In the genomic region with DNA sequence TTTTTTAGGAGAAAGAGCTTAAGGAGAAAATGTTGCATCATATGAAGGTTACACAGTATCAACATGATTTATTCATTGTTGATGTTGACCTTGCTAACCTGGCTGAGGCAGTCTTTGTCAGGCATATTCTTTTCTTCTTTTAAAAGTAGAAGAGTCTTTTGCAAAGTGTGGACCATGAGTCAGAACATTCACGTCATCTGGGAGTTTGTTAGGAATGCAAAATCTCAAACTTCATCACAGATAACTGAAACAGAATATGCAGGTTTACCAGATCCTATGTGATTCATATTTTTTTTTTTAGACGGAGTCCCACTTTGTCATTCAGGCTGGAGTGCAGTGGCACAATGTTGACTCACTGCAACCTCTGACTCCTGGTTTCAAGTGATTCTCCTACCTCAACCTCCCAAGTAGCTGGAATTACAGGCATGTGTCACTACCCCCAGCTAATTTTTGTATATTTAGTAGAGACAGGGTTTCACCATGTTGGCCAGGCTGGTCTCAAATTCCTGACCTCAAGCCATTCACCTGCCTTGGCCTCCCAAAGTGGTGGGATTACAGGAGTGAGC, we compare ENCODE assay signal across 1 cellular context.
TF ChIP-seq lines count a peak whose summit lies in the region.

No MANE protein-coding gene starts in this region.

TF ChIP-seq in HepG2, 621 proteins besides CTCF, POLR2A, EP300 and RAD21 (continued from another document):
- no peak for TF ChIP-seq ZNF407 (CRISPR knock-in tag; IDR thresholded peaks at IDR 0.05; ENCODE audit: not compliant biosample characterization)
